8 cellular contexts compared by ENCODE assay signal in genomic region chr6:79949235-79949634, GRCh38. TPM values are rescaled to one million over a fixed set of nuclear protein-coding genes. Genes with fewer than 3 reads are reported as not detected.
A peak's percentile ranks its signal among the peaks of the same experiment; 100 is the strongest.
DNase-seq lines count a peak whose midpoint lies in the region; ATAC-seq and TF ChIP-seq lines count a peak whose summit lies in the region.

No MANE protein-coding gene starts in this region.

- peak; percentile 64 for DNase-seq in SIG-M5 treated with dmso at 0.1 percent for 504 hours (lab: John Stamatoyannopoulos, UW; ENCODE audit: unreplicated experiment)
- DNase-seq in SIG-M5 (lab: John Stamatoyannopoulos, UW): no peak
- peak; percentile 50 for DNase-seq in KG1 (lab: John Stamatoyannopoulos, UW)
- DNase-seq in Peyer's patch: peak in 2 of 3 donors; percentile 67 to 81
- DNase-seq in amniotic epithelial cell (ENCODE audit: low read depth): peak; percentile 75
- DNase-seq in immature natural killer cell: peak; percentile 30 to 52 (median 43)
- peak; percentile 8 for DNase-seq in stimulated activated CD8-positive, alpha-beta memory T cell treated with anti-CD3 and anti-CD28 coated beads, Interleukin-15, amount 100 ng/mL, for 1 hour (ENCODE audit: low read depth)

- H3K27ac Mint-ChIP-seq in immature natural killer cell: no peak overlapping the region

- H3K36me3 ChIP-seq in Peyer's patch: no peaks in the 10 kb centered on the region

- no peaks in the 10 kb centered on the region for H3K9me3 ChIP-seq in Peyer's patch

- H3K4me3 Mint-ChIP-seq in immature natural killer cell: peak overlapping the region in 1 of 5 donors; percentile 32

- H3K27ac ChIP-seq in Peyer's patch: no peak overlapping the region

- TF ChIP-seq POLR2A in Peyer's patch (IDR thresholded peaks at IDR 0.05): no peak

- H3K4me1 Mint-ChIP-seq in immature natural killer cell: peaks cover 10 to 19% of the 10 kb centered on the region in 2 donors

- no peaks in the 10 kb centered on the region for H3K27me3 ChIP-seq in Peyer's patch

- TF ChIP-seq CTCF in Peyer's patch (IDR thresholded peaks at IDR 0.05): peak in 5 of 6 experiments; percentile 19 to 60 (median 45)

- peaks cover 5 to 25% (median 7%) of the 10 kb centered on the region in 3 donors for H3K27me3 Mint-ChIP-seq in immature natural killer cell (ENCODE audit: low read depth in 3 of 3)

- peak; percentile 67 for ATAC-seq in GM21526 (IDR thresholded peaks at IDR 0.05; ENCODE audit: low FRiP score, unreplicated experiment)

- no peaks in the 10 kb centered on the region for H3K36me3 Mint-ChIP-seq in immature natural killer cell

- H3K4me1 ChIP-seq in Peyer's patch: peaks cover 0 to 22% (median 4%) of the 10 kb centered on the region in 4 donors

- H3K4me3 ChIP-seq in Peyer's patch: no peak overlapping the region

- H3K9me3 Mint-ChIP-seq in immature natural killer cell: peaks cover 0 to 3% (median 0%) of the 10 kb centered on the region in 6 donors

RNA-seq across cellular contexts. Expression of gene ELOVL4, which starts 1.9 kb away (rescaled TPM):
- 1 to 10 TPM in 1 of 4 donors, under 1 TPM in 2, not detected in 1; 0.67 to 1.1 (median 0.85) TPM for total RNA-seq in Peyer's patch
- under 1 TPM in 1 of 3 donors, not detected in 2; 0.34 TPM for polyA plus RNA-seq in immature natural killer cell

RNA-seq across cellular contexts. Expression of gene TTK, which starts 55.2 kb away (rescaled TPM):
- 1 to 10 TPM in 3 of 4 donors, under 1 TPM in 1; 0.94 to 5.9 (median 4.1) TPM for total RNA-seq in Peyer's patch
- polyA plus RNA-seq in immature natural killer cell: under 1 TPM in 2 of 3 donors, not detected in 1; 0.42 to 0.54 TPM
